ENCODE assay signal across 12 cellular contexts in genomic region chr3:14423197-14423743, GRCh38. TPM values are rescaled to one million over a fixed set of nuclear protein-coding genes. Genes with fewer than 3 reads are reported as not detected.
DNase-seq lines count a peak whose midpoint lies in the region; ATAC-seq and TF ChIP-seq lines count a peak whose summit lies in the region.
"Had no signal": no experiment of that assay in that cellular context is flagged by ENCODE, and none has a peak within 500 bp of the region (broad histone marks: within the 10 kb centered on the region; RNA-seq: fewer than 3 reads in every experiment).

No MANE protein-coding gene starts in this region.

- no peak for ATAC-seq in CD4-positive, alpha-beta T cell (ENCODE audit: poor library complexity)
- peak; percentile 21 for ATAC-seq in body of pancreas
- peak; percentile 55 for ATAC-seq in mucosa of descending colon
- ATAC-seq in GM19395 (IDR thresholded peaks at IDR 0.05; ENCODE audit: unreplicated experiment): no peak

- intact Hi-C loops in CD4-positive, alpha-beta T cell (cut with DNase I, micrococcal nuclease): no loop called here
- intact Hi-C loops in body of pancreas (cut with DNase I): no loop called here
- intact Hi-C loops in mucosa of descending colon (cut with DNase I, micrococcal nuclease): no loop called here

- no peak for TF ChIP-seq CTCF in CD4-positive, alpha-beta T cell (IDR thresholded peaks at IDR 0.05)
- no peak for TF ChIP-seq CTCF in body of pancreas (IDR thresholded peaks at IDR 0.05)
- TF ChIP-seq CTCF in mucosa of descending colon (IDR thresholded peaks at IDR 0.05): no peak

- no peaks in the 10 kb centered on the region for H3K9me3 ChIP-seq in CD4-positive, alpha-beta T cell (ENCODE audit: control insufficient read depth, low read length)
- H3K9me3 ChIP-seq in HUES48 (ENCODE audit: control insufficient read depth, insufficient read depth, low read length) (no peaks in the 10 kb centered on the region), body of pancreas (no peaks in the 10 kb centered on the region), mucosa of descending colon (no peaks in the 10 kb centered on the region)
- H3K9me3 ChIP-seq: ovary, tibial artery had no signal

- CTCF ChIA-PET in CD4-positive, alpha-beta T cell (lab: Charles Lee): no interaction called here

- H3K27ac ChIP-seq in CD4-positive, alpha-beta T cell (ENCODE audit: low read depth, low read length): no peak overlapping the region
- H3K27ac ChIP-seq in HUES48 (ENCODE audit: low read depth, low read length) (peak overlapping the region; percentile 76), body of pancreas (no peak overlapping the region)
- H3K27ac ChIP-seq: tibial artery had no signal

- H3K36me3 ChIP-seq in HUES48 (ENCODE audit: control insufficient read depth, insufficient read depth, low read length) (peaks cover 16% of the 10 kb centered on the region; the same call in 1 of the 2 replicates), body of pancreas (replicated peaks in 1 of 2; ENCODE audit: insufficient read depth in 1 of 2, low read depth in 2 of 2) (no peaks in the 10 kb centered on the region), mucosa of descending colon (ENCODE audit: low read depth) (no peaks in the 10 kb centered on the region)
- H3K36me3 ChIP-seq: ovary had no signal

- H3K9me3 Mint-ChIP-seq in CD4-positive, alpha-beta T cell: no peaks in the 10 kb centered on the region

- DNase-seq in CD4-positive, alpha-beta T cell: no peak
- peak; percentile 28 to 62 (median 54) for DNase-seq in body of pancreas
- peak in 1 of 3 donors; percentile 36 for DNase-seq in mucosa of descending colon
- no peak for DNase-seq in T-helper 9 cell
- DNase-seq in AG20443 (ENCODE audit: low spot score): no peak
- no peak for DNase-seq in stimulated activated CD4-positive, alpha-beta T cell treated with anti-CD3 and anti-CD28 coated beads, Interleukin-2, amount 100 ng/mL, for 48 hours
- DNase-seq: amygdala, MV-4-11, ovary, tibial artery had no signal

- no peak for TF ChIP-seq POLR2A in body of pancreas (IDR thresholded peaks at IDR 0.05)

- peak overlapping the region; percentile 98 for H3K27ac Mint-ChIP-seq in CD4-positive, alpha-beta T cell

- H3K4me3 Mint-ChIP-seq in CD4-positive, alpha-beta T cell: no peak overlapping the region

- POLR2A ChIA-PET in CD4-positive, alpha-beta T cell (lab: Charles Lee): interaction anchor here (1.6 kb wide), 1 partner anchor 21 kb away, joined by 9 read pairs; the partner anchor contains the start of gene SLC6A6

- no peaks in the 10 kb centered on the region for H3K27me3 ChIP-seq in CD4-positive, alpha-beta T cell (ENCODE audit: control insufficient read depth, insufficient read depth, low read length)
- no peaks in the 10 kb centered on the region for H3K27me3 ChIP-seq in HUES48 (ENCODE audit: control insufficient read depth, insufficient read depth, low read length)
- H3K27me3 ChIP-seq in body of pancreas: peaks cover 0 to 20% of the 10 kb centered on the region in 2 donors
- H3K27me3 ChIP-seq: ovary, tibial artery had no signal

- 33 to 43% methylated on average over 2 of the region's 2 CpGs for WGBS in body of pancreas, 2 donors

- H3K4me1 ChIP-seq in HUES48 (ENCODE audit: control insufficient read depth, insufficient read depth, low read length): peaks cover 65% of the 10 kb centered on the region
- H3K4me1 ChIP-seq in body of pancreas: peaks cover 41% of the 10 kb centered on the region
- H3K4me1 ChIP-seq in mucosa of descending colon (ENCODE audit: low read depth): peaks cover 18% of the 10 kb centered on the region
- H3K4me1 ChIP-seq: tibial artery had no signal

- H3K27me3 Mint-ChIP-seq in CD4-positive, alpha-beta T cell: no peaks in the 10 kb centered on the region

- no peak overlapping the region for H3K9ac ChIP-seq in HUES48 (ENCODE audit: low read depth, low read length)

- H3K4me3 ChIP-seq in HUES48 (ENCODE audit: low read depth, low read length) (no peak overlapping the region), body of pancreas (no peak overlapping the region), mucosa of descending colon (no peak overlapping the region)
- H3K4me3 ChIP-seq: ovary, tibial artery had no signal

- peaks cover 26% of the 10 kb centered on the region for H3K36me3 Mint-ChIP-seq in CD4-positive, alpha-beta T cell (ENCODE audit: low read depth)

- H3K4me1 Mint-ChIP-seq in CD4-positive, alpha-beta T cell (ENCODE audit: low read depth): peaks cover 64% of the 10 kb centered on the region

RNA-seq across cellular contexts. Expression of gene SLC6A6, which starts 20.9 kb away (rescaled TPM):
- total RNA-seq in CD4-positive, alpha-beta T cell: 10 to 100 TPM; 27.8 to 31.2 TPM
- total RNA-seq in body of pancreas (1 to 10 TPM; 4.9 to 5.7 TPM), mucosa of descending colon (10 to 100 TPM in 2 of 3 donors, 1 to 10 TPM in 1; 4.4 to 11.2 (median 10.5) TPM)

Comparison
In these comparisons a context has a peak if more than half of its experiments do, and no peak if none do; other contexts are left out.
1. ATAC-seq: peak in body of pancreas (single experiment) and mucosa of descending colon (single experiment); none in CD4-positive, alpha-beta T cell (single experiment) and GM19395 (single experiment).
2. DNase-seq: peak in body of pancreas (4 of 4); none in CD4-positive, alpha-beta T cell (0 of 10), T-helper 9 cell (single experiment), AG20443 (single experiment) and stimulated activated CD4-positive, alpha-beta T cell treated with anti-CD3 and anti-CD28 coated beads, Interleukin-2, amount 100 ng/mL, for 48 hours (0 of 2).